16 cellular contexts compared by ENCODE assay signal in genomic region chr12:68261947-68262346, GRCh38. TPM values are rescaled to one million over a fixed set of nuclear protein-coding genes. Genes with fewer than 3 reads are reported as not detected.
DNase-seq lines count a peak whose midpoint lies in the region; ATAC-seq lines count a peak whose summit lies in the region.
"Had no signal": no experiment of that assay in that cellular context is flagged by ENCODE, and none has a peak within 500 bp of the region (broad histone marks: within the 10 kb centered on the region; RNA-seq: fewer than 3 reads in every experiment).

No MANE protein-coding gene starts in this region.

- H3K4me3 Mint-ChIP-seq in activated T-cell treated with anti-CD3 and anti-CD28 coated beads, Interleukin-2, amount 50 U/mL, for 4 hours = no peak overlapping the region
- H3K4me3 Mint-ChIP-seq in activated T-helper 17 cell treated with anti-CD3 and anti-CD28 coated beads, Interleukin-2, amount 50 U/mL, for 72 hours = peak overlapping the region; percentile 7
- H3K4me3 Mint-ChIP-seq: CD14-positive monocyte; CD8-positive, alpha-beta T cell had no signal

- ATAC-seq in activated T-cell treated with anti-CD3 and anti-CD28 coated beads, Interleukin-2, amount 50 U/mL, for 4 hours = peak; percentile 53 to 61
- peak; percentile 62 for ATAC-seq in activated T-helper 17 cell treated with anti-CD3 and anti-CD28 coated beads, Interleukin-2, amount 50 U/mL, for 72 hours (replicated peaks)
- peak; percentile 38 for ATAC-seq in stimulated activated naive CD8-positive, alpha-beta T cell treated with anti-CD3 and anti-CD28 coated beads, Interleukin-15, Interleukin-2, amounts not matched to agents 100 U/mL and 50 U/mL, for 24 hours
- ATAC-seq: A549; CD8-positive, alpha-beta T cell had no signal

- no peaks in the 10 kb centered on the region for H3K36me3 Mint-ChIP-seq in activated T-cell treated with anti-CD3 and anti-CD28 coated beads, Interleukin-2, amount 50 U/mL, for 4 hours (ENCODE audit: insufficient read depth)
- no peaks in the 10 kb centered on the region for H3K36me3 Mint-ChIP-seq in activated T-helper 17 cell treated with anti-CD3 and anti-CD28 coated beads, Interleukin-2, amount 50 U/mL, for 72 hours (ENCODE audit: low read depth)
- H3K36me3 Mint-ChIP-seq: CD14-positive monocyte; CD8-positive, alpha-beta T cell had no signal

- peaks cover 26% of the 10 kb centered on the region for H3K4me1 Mint-ChIP-seq in activated T-cell treated with anti-CD3 and anti-CD28 coated beads, Interleukin-2, amount 50 U/mL, for 4 hours (ENCODE audit: low read depth)
- H3K4me1 Mint-ChIP-seq in activated T-helper 17 cell treated with anti-CD3 and anti-CD28 coated beads, Interleukin-2, amount 50 U/mL, for 72 hours = peaks cover 34% of the 10 kb centered on the region

- no peaks in the 10 kb centered on the region for H3K9me3 Mint-ChIP-seq in activated T-cell treated with anti-CD3 and anti-CD28 coated beads, Interleukin-2, amount 50 U/mL, for 4 hours
- H3K9me3 Mint-ChIP-seq in activated T-helper 17 cell treated with anti-CD3 and anti-CD28 coated beads, Interleukin-2, amount 50 U/mL, for 72 hours = no peaks in the 10 kb centered on the region
- H3K9me3 Mint-ChIP-seq: CD8-positive, alpha-beta T cell had no signal

- no peak for DNase-seq in activated T-cell treated with anti-CD3 and anti-CD28 coated beads, Interleukin-2, amount 50 U/mL, for 4 hours
- no peak for DNase-seq in activated T-cell treated with anti-CD3 and anti-CD28 coated beads, Interleukin-2, amount 50 U/mL, for 1 hour
- peak; percentile 52 for DNase-seq in amniotic epithelial cell (ENCODE audit: low read depth)
- no peak for DNase-seq in stimulated activated naive CD8-positive, alpha-beta T cell treated with anti-CD3 and anti-CD28 coated beads, Interleukin-15, Interleukin-2, amounts not matched to agents 100 U/mL and 50 U/mL, for 24 hours
- no peak for DNase-seq in COLO829 (ENCODE audit: low spot score)
- DNase-seq in iPS-NIHi11 (ENCODE audit: low spot score) = no peak
- DNase-seq: BE2C; Caco-2; CD8-positive, alpha-beta T cell; DND-41; GDM1 had no signal

- peaks cover 13% of the 10 kb centered on the region for H3K27me3 Mint-ChIP-seq in activated T-cell treated with anti-CD3 and anti-CD28 coated beads, Interleukin-2, amount 50 U/mL, for 4 hours (ENCODE audit: low read depth)
- H3K27me3 Mint-ChIP-seq in activated T-helper 17 cell treated with anti-CD3 and anti-CD28 coated beads, Interleukin-2, amount 50 U/mL, for 72 hours = peaks cover 27% of the 10 kb centered on the region

- H3K27ac Mint-ChIP-seq in activated T-helper 17 cell treated with anti-CD3 and anti-CD28 coated beads, Interleukin-2, amount 50 U/mL, for 72 hours = no peak overlapping the region
- H3K27ac Mint-ChIP-seq: CD14-positive monocyte; CD8-positive, alpha-beta T cell had no signal

RNA-seq across cellular contexts. Expression of gene IL22, which starts 8.5 kb away (rescaled TPM):
- 1 to 10 TPM; 1.2 to 6.0 (median 1.5) TPM for total RNA-seq in activated T-cell treated with anti-CD3 and anti-CD28 coated beads, Interleukin-2, amount 50 U/mL, for 4 hours
- total RNA-seq in activated T-helper 17 cell treated with anti-CD3 and anti-CD28 coated beads, Interleukin-2, amount 50 U/mL, for 72 hours = 100 to 1,000 TPM in 1 of 2 donors, 10 to 100 TPM in 1; 52.3 to 253 TPM
- total RNA-seq: Caco-2; CD8-positive, alpha-beta T cell; H1; HT-29 had no signal

RNA-seq across cellular contexts. Expression of gene IL26, which starts 36.3 kb away (rescaled TPM):
- total RNA-seq in activated T-cell treated with anti-CD3 and anti-CD28 coated beads, Interleukin-2, amount 50 U/mL, for 4 hours = 1 to 10 TPM in 1 of 3 donors, under 1 TPM in 2; 0.28 to 2.6 (median 0.84) TPM
- 10 to 100 TPM in 1 of 2 donors, 1 to 10 TPM in 1; 8.0 to 66.8 TPM for total RNA-seq in activated T-helper 17 cell treated with anti-CD3 and anti-CD28 coated beads, Interleukin-2, amount 50 U/mL, for 72 hours
- total RNA-seq: Caco-2; CD8-positive, alpha-beta T cell; H1; HT-29 had no signal

Comparison
In these comparisons a context has a peak if more than half of its experiments do, and no peak if none do; other contexts are left out.
1. RNA of gene IL22, which starts 8.5 kb away (total RNA-seq): 52.3 to 253 TPM in activated T-helper 17 cell treated with anti-CD3 and anti-CD28 coated beads, Interleukin-2, amount 50 U/mL, for 72 hours; 1.2 to 6.0 TPM in activated T-cell treated with anti-CD3 and anti-CD28 coated beads, Interleukin-2, amount 50 U/mL, for 4 hours; every median in the first group is over 4 times any median in the second.
2. Peak in every context shown above with its lines, with median percentiles within 50 percentile points of each other: ATAC-seq.